ENCODE assay signal across 8 cellular contexts in the genomic region with DNA sequence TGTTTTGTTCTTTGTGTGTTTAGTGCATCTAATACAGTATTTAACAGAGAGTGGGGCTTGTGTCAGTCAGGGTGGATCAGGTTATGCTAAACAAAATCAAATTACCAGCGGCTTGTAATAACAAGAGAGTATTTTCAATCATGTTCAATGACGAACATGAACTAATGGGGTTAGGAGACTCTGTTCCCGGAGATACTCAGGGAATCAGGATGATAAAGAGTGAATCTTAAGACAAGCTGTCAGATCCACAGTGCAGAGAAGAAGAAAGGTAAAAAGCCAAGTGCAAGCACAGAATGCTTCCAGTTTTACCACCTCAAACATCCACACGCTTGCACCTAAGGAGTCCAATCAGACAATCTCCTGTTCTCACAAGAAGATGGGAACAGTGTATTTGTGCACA.
"Had no signal": no experiment of that assay in that cellular context is flagged by ENCODE, and none has a peak within 500 bp of the region (broad histone marks: within the 10 kb centered on the region; RNA-seq: fewer than 3 reads in every experiment).

No MANE protein-coding gene starts in this region.

- H2AFZ ChIP-seq: GM23248 had no signal

- FAIRE-seq: H54, HTR-8/SVneo had no signal

- DNase-seq: GM23248, GOT3, H9, HCEC 1CT, KBM-7 had no signal

- H3K27ac ChIP-seq: GM23248 had no signal

- H3K4me3 ChIP-seq: GM23248 had no signal

- H3K9ac ChIP-seq: GM23248, KMS-11 had no signal
